ENCODE assay signal across 10 cellular contexts in the genomic region with DNA sequence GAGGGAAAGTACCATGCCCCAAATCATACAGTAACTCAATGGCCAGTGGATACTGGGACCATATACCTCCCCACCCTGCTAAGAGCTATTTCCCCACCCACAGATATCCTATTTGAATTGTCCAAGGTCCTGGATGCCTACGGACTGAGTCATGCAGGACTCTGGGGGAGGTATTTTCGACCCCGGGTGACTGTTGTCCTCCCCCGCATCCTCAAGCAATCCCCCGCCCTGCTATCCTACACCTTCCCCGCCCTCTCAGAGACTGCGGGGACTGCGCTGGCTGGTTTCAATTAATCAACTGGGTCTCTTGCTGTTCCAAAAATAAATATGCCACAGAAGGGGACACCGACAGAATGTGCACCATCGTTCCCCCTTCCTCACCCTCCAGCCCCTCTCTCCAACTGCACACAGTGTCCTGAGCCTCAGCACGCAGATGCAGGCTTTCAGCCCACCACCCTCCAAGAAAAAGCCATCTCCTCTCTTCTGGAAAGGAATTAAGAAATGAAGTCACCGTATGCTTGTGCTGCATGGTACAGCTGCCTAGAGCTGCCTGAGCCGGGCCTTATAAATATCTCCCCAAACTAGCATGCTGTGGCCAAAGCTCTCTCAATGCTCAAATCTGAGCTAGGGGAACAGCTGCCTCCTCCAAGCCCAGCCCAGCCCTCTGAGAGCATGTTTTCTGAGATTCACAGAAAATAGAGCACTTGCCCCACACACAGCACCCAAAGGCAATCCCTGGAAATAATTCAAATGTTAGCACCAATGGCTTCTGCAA. TPM values are rescaled to one million over a fixed set of nuclear protein-coding genes. Genes with fewer than 3 reads are reported as not detected.
DNase-seq lines count a peak whose midpoint lies in the region; ATAC-seq, FAIRE-seq and TF ChIP-seq lines count a peak whose summit lies in the region.
"Had no signal": no experiment of that assay in that cellular context is flagged by ENCODE, and none has a peak within 500 bp of the region (broad histone marks: within the 10 kb centered on the region; RNA-seq: fewer than 3 reads in every experiment).

No MANE protein-coding gene starts in this region.

- H3K27ac ChIP-seq in neural progenitor cell, result no peak overlapping the region
- H3K27ac ChIP-seq in esophagus muscularis mucosa (replicated peaks in 1 of 4), result no peak overlapping the region
- H3K27ac ChIP-seq: lower lobe of right lung had no signal

- no peaks in the 10 kb centered on the region for H3K79me2 ChIP-seq in neural progenitor cell (ENCODE audit: low read depth)

- TF ChIP-seq POLR2A in esophagus muscularis mucosa (IDR thresholded peaks at IDR 0.05; ENCODE audit: low read depth) (no peak), GM18505 (IDR thresholded peaks at IDR 0.05; ENCODE audit: borderline replicate concordance, extremely low read depth, insufficient read depth, insufficient read length) (no peak)

- H3K9me3 Mint-ChIP-seq in neural progenitor cell, result no peaks in the 10 kb centered on the region
- H3K9me3 Mint-ChIP-seq: stimulated activated memory B cell treated with anti-CD40 and anti-IgM and Interleukin-4, amounts not matched to agents 10 μg/mL and 1 μg/mL and 100 μg/mL, for 72 hours had no signal

- H3K27ac Mint-ChIP-seq in neural progenitor cell, result peak overlapping the region; percentile 54
- H3K27ac Mint-ChIP-seq: stimulated activated memory B cell treated with anti-CD40 and anti-IgM and Interleukin-4, amounts not matched to agents 10 μg/mL and 1 μg/mL and 100 μg/mL, for 72 hours had no signal

- H3K9me3 ChIP-seq in neural progenitor cell (ENCODE audit: low read depth) (no peaks in the 10 kb centered on the region), esophagus muscularis mucosa (no peaks in the 10 kb centered on the region)
- H3K9me3 ChIP-seq: lower lobe of right lung had no signal

- H3K4me1 Mint-ChIP-seq in neural progenitor cell, result peaks cover 36% of the 10 kb centered on the region
- H3K4me1 Mint-ChIP-seq: stimulated activated memory B cell treated with anti-CD40 and anti-IgM and Interleukin-4, amounts not matched to agents 10 μg/mL and 1 μg/mL and 100 μg/mL, for 72 hours had no signal

- H3K36me3 Mint-ChIP-seq in neural progenitor cell, result peaks cover 2% of the 10 kb centered on the region
- H3K36me3 Mint-ChIP-seq: stimulated activated memory B cell treated with anti-CD40 and anti-IgM and Interleukin-4, amounts not matched to agents 10 μg/mL and 1 μg/mL and 100 μg/mL, for 72 hours had no signal

- no peaks in the 10 kb centered on the region for H3K27me3 Mint-ChIP-seq in neural progenitor cell (ENCODE audit: insufficient read depth, low read depth)

- no peaks in the 10 kb centered on the region for H4K20me1 ChIP-seq in neural progenitor cell (ENCODE audit: low read depth)

- TF ChIP-seq EP300 in esophagus muscularis mucosa (IDR thresholded peaks at IDR 0.05), result no peak

- peak overlapping the region; percentile 76 for H3K4me3 Mint-ChIP-seq in neural progenitor cell
- H3K4me3 Mint-ChIP-seq: stimulated activated memory B cell treated with anti-CD40 and anti-IgM and Interleukin-4, amounts not matched to agents 10 μg/mL and 1 μg/mL and 100 μg/mL, for 72 hours had no signal

- peak overlapping the region; percentile 71 for H2AFZ ChIP-seq in neural progenitor cell (replicated peaks)

- no peaks in the 10 kb centered on the region for H3K36me3 ChIP-seq in neural progenitor cell
- H3K36me3 ChIP-seq in esophagus muscularis mucosa, result no peaks in the 10 kb centered on the region
- H3K36me3 ChIP-seq: lower lobe of right lung had no signal

- intact Hi-C loops in esophagus muscularis mucosa (cut with DNase I), result no loop called here

- H3K4me3 ChIP-seq in neural progenitor cell (peak overlapping the region; percentile 24), esophagus muscularis mucosa (no peak overlapping the region)
- H3K4me3 ChIP-seq: lower lobe of right lung had no signal

- H3K27me3 ChIP-seq in neural progenitor cell (no peaks in the 10 kb centered on the region), esophagus muscularis mucosa (peaks cover 0 to 29% (median 0%) of the 10 kb centered on the region in 4 donors)

- H3F3A ChIP-seq in neural progenitor cell (ENCODE audit: low read depth), result no peaks in the 10 kb centered on the region

- no peak for ATAC-seq in GM18505 (IDR thresholded peaks at IDR 0.05; ENCODE audit: unreplicated experiment)
- ATAC-seq: stimulated activated memory B cell treated with anti-CD40 and anti-IgM and Interleukin-4, amounts not matched to agents 10 μg/mL and 1 μg/mL and 100 μg/mL, for 72 hours had no signal

- H3K9ac ChIP-seq in neural progenitor cell, result no peak overlapping the region

- WGBS in esophagus muscularis mucosa, result 23% methylated on average over 12 of the region's 13 CpGs

- H3K4me1 ChIP-seq in neural progenitor cell (peaks cover 19% of the 10 kb centered on the region), esophagus muscularis mucosa (peaks cover 7 to 13% (median 10%) of the 10 kb centered on the region in 4 donors)
- H3K4me1 ChIP-seq: lower lobe of right lung had no signal

- no peak for TF ChIP-seq CTCF in neural progenitor cell (IDR thresholded peaks at IDR 0.05)
- TF ChIP-seq CTCF in esophagus muscularis mucosa (IDR thresholded peaks at IDR 0.05), result no peak

- FAIRE-seq in RCC 7860 (lab: Jason Lieb, UNC), result peak; percentile 87

- DNase-seq in ELR (ENCODE audit: low read depth) (peak; percentile 91), RCC 7860 (ENCODE audit: low spot score) (peak; percentile 85), fibroblast of peridontal ligament (ENCODE audit: extremely low read depth) (peak; percentile 63), neural progenitor cell (ENCODE audit: low spot score) (peak; percentile 78), AML-193 (lab: John Stamatoyannopoulos, UW) (no peak), esophagus muscularis mucosa (ENCODE audit: extremely low spot score) (no peak)
- no peak for DNase-seq in activated T-cell treated with anti-CD3 and anti-CD28 coated beads, Interleukin-2, amount 50 U/mL, for 1 hour
- DNase-seq: lower lobe of right lung had no signal

- peak overlapping the region; percentile 71 for H3K4me2 ChIP-seq in neural progenitor cell

RNA-seq across cellular contexts. Expression of a gene that starts 8.2 kb away (rescaled TPM):
- total RNA-seq in neural progenitor cell (ENCODE audit: low replicate concordance) (not detected in 2 replicates), esophagus muscularis mucosa (not detected)
- total RNA-seq: lower lobe of right lung had no signal

RNA-seq across cellular contexts. Expression of a gene that starts 27.6 kb away (rescaled TPM):
- total RNA-seq in neural progenitor cell (ENCODE audit: low replicate concordance) (2.0 and 3.9 TPM in 2 replicates), esophagus muscularis mucosa (1 to 10 TPM in 2 of 4 donors, under 1 TPM in 2; 0.42 to 3.6 (median 1.6) TPM)

Comparison
In these comparisons a context has a peak if more than half of its experiments do, and no peak if none do; other contexts are left out.
1. DNase-seq: peak in ELR (single experiment), RCC 7860 (single experiment), fibroblast of peridontal ligament (single experiment) and neural progenitor cell (single experiment); none in AML-193 (0 of 2), esophagus muscularis mucosa (single experiment) and activated T-cell treated with anti-CD3 and anti-CD28 coated beads, Interleukin-2, amount 50 U/mL, for 1 hour (single experiment).